Comparison of ENCODE assay signal across 19 cellular contexts in the genomic region with DNA sequence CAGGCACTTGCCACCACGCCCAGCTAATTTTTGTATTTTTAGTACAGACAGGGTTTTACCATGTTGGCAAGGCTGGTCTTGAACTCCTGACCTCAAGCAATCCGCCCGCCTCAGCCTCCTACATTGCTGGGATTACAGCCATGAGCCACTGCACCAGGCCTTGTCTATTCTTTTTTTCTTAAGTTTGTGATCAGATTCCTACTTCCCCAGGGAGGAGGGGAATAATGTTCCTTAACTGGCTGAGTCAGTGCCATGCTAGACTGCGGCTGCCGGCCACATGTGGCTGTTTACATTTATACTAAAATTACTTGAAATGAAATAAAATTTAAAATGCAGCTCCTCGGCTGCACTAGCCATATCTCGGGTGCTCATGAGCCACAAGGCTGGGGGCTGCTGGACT. TPM values are rescaled to one million over a fixed set of nuclear protein-coding genes. Genes with fewer than 3 reads are reported as not detected.
DNase-seq lines count a peak whose midpoint lies in the region; ATAC-seq and TF ChIP-seq lines count a peak whose summit lies in the region.
"Had no signal": no experiment of that assay in that cellular context is flagged by ENCODE, and none has a peak within 500 bp of the region (broad histone marks: within the 10 kb centered on the region; RNA-seq: fewer than 3 reads in every experiment).

No MANE protein-coding gene starts in this region.

- TF ChIP-seq EP300 in sigmoid colon (IDR thresholded peaks at IDR 0.05) = no peak

- H3K4me3 Mint-ChIP-seq in activated T-helper 2 cell treated with anti-CD3 and anti-CD28 coated beads, Interferon-gamma antibody, Interleukin-2, Interleukin-4, amounts not matched to agents 10 μg/mL and 5 μg/mL and 100 μg/mL, durations not matched to agents 14 hours and 24 hours and 36 hours (ENCODE audit: low read depth) = no peak overlapping the region
- H3K4me3 Mint-ChIP-seq: activated naive CD4-positive, alpha-beta T cell treated with anti-CD3 and anti-CD28 coated beads, Interleukin-2, amount 10 ng/mL, durations not matched to agents 7 days and 5 days; central memory CD8-positive, alpha-beta T cell; stimulated activated naive CD8-positive, alpha-beta T cell treated with anti-CD3 and anti-CD28 coated beads, Interleukin-15, amount 100 ng/mL, for 72 hours; T-helper 17 cell had no signal

- H3K27ac ChIP-seq in sigmoid colon = peak overlapping the region in 2 of 4 donors; percentile 45 to 75
- H3K27ac ChIP-seq: pancreas had no signal

- H3K4me3 ChIP-seq in foreskin fibroblast (ENCODE audit: low read depth in 1 of 2, low read length in 2 of 2) (no peak overlapping the region), sigmoid colon (no peak overlapping the region)
- H3K4me3 ChIP-seq: mucosa of descending colon, pancreas, spleen had no signal

- no peaks in the 10 kb centered on the region for H3K36me3 Mint-ChIP-seq in activated T-helper 2 cell treated with anti-CD3 and anti-CD28 coated beads, Interferon-gamma antibody, Interleukin-2, Interleukin-4, amounts not matched to agents 10 μg/mL and 5 μg/mL and 100 μg/mL, durations not matched to agents 14 hours and 24 hours and 36 hours (ENCODE audit: low read depth)
- H3K36me3 Mint-ChIP-seq: activated naive CD4-positive, alpha-beta T cell treated with anti-CD3 and anti-CD28 coated beads, Interleukin-2, amount 10 ng/mL, durations not matched to agents 7 days and 5 days had no signal

- H3K4me1 ChIP-seq in sigmoid colon = peaks cover 0 to 35% (median 20%) of the 10 kb centered on the region in 4 donors
- H3K4me1 ChIP-seq: Caco-2 had no signal

- H3K4me1 Mint-ChIP-seq in activated T-helper 2 cell treated with anti-CD3 and anti-CD28 coated beads, Interferon-gamma antibody, Interleukin-2, Interleukin-4, amounts not matched to agents 10 μg/mL and 5 μg/mL and 100 μg/mL, durations not matched to agents 14 hours and 24 hours and 36 hours (ENCODE audit: low read depth) = no peaks in the 10 kb centered on the region
- H3K4me1 Mint-ChIP-seq: central memory CD8-positive, alpha-beta T cell had no signal

- DNase-seq in GM04503 (ENCODE audit: low read depth) = peak; percentile 62
- DNase-seq in amniotic stem cell (lab: John Stamatoyannopoulos, UW) = peak; percentile 42
- peak; percentile 89 to 95 for DNase-seq in foreskin fibroblast
- no peak for DNase-seq in activated T-helper 2 cell treated with anti-CD3 and anti-CD28 coated beads, Interferon-gamma antibody, Interleukin-2, Interleukin-4, amounts not matched to agents 10 μg/mL and 5 μg/mL and 100 μg/mL, durations not matched to agents 14 hours and 24 hours and 36 hours (ENCODE audit: low spot score)
- DNase-seq in sigmoid colon = no peak
- DNase-seq in stimulated activated naive CD8-positive, alpha-beta T cell treated with anti-CD3 and anti-CD28 coated beads, Interleukin-15, Interleukin-2, amounts not matched to agents 100 U/mL and 50 U/mL, for 24 hours = no peak
- no peak for DNase-seq in NCI-H69 (lab: John Stamatoyannopoulos, UW)
- DNase-seq: activated naive CD4-positive, alpha-beta T cell treated with anti-CD3 and anti-CD28 coated beads, Interleukin-2, amount 10 ng/mL, durations not matched to agents 7 days and 5 days; Caco-2; hippocampal formation; mucosa of descending colon; NCI-H2081 treated with DMSO at 0.1 percent for 48 hours; NCI-H82; pancreas; RPMI8226; spleen; stimulated activated naive CD8-positive, alpha-beta T cell treated with anti-CD3 and anti-CD28 coated beads, Interleukin-15, amount 100 ng/mL, for 72 hours; T-helper 17 cell had no signal

- H3K9me3 Mint-ChIP-seq in activated T-helper 2 cell treated with anti-CD3 and anti-CD28 coated beads, Interferon-gamma antibody, Interleukin-2, Interleukin-4, amounts not matched to agents 10 μg/mL and 5 μg/mL and 100 μg/mL, durations not matched to agents 14 hours and 24 hours and 36 hours = no peaks in the 10 kb centered on the region
- H3K9me3 Mint-ChIP-seq: activated naive CD4-positive, alpha-beta T cell treated with anti-CD3 and anti-CD28 coated beads, Interleukin-2, amount 10 ng/mL, durations not matched to agents 7 days and 5 days; central memory CD8-positive, alpha-beta T cell; stimulated activated naive CD8-positive, alpha-beta T cell treated with anti-CD3 and anti-CD28 coated beads, Interleukin-15, amount 100 ng/mL, for 72 hours had no signal

- no peak for TF ChIP-seq POLR2A in sigmoid colon (IDR thresholded peaks at IDR 0.05)

- H3K27me3 Mint-ChIP-seq in activated T-helper 2 cell treated with anti-CD3 and anti-CD28 coated beads, Interferon-gamma antibody, Interleukin-2, Interleukin-4, amounts not matched to agents 10 μg/mL and 5 μg/mL and 100 μg/mL, durations not matched to agents 14 hours and 24 hours and 36 hours (ENCODE audit: low read depth) = peaks cover 6% of the 10 kb centered on the region
- H3K27me3 Mint-ChIP-seq: stimulated activated naive CD8-positive, alpha-beta T cell treated with anti-CD3 and anti-CD28 coated beads, Interleukin-15, amount 100 ng/mL, for 72 hours had no signal

- H3K9me3 ChIP-seq in sigmoid colon = no peaks in the 10 kb centered on the region
- H3K9me3 ChIP-seq: Caco-2, mucosa of descending colon, pancreas, spleen had no signal

- H3K27ac Mint-ChIP-seq in activated T-helper 2 cell treated with anti-CD3 and anti-CD28 coated beads, Interferon-gamma antibody, Interleukin-2, Interleukin-4, amounts not matched to agents 10 μg/mL and 5 μg/mL and 100 μg/mL, durations not matched to agents 14 hours and 24 hours and 36 hours = no peak overlapping the region
- H3K27ac Mint-ChIP-seq: activated naive CD4-positive, alpha-beta T cell treated with anti-CD3 and anti-CD28 coated beads, Interleukin-2, amount 10 ng/mL, durations not matched to agents 7 days and 5 days; stimulated activated naive CD8-positive, alpha-beta T cell treated with anti-CD3 and anti-CD28 coated beads, Interleukin-15, amount 100 ng/mL, for 72 hours; T-helper 17 cell had no signal

- H3K27me3 ChIP-seq in sigmoid colon = no peaks in the 10 kb centered on the region
- H3K27me3 ChIP-seq: pancreas, spleen had no signal

- no peak for ATAC-seq in stimulated activated naive CD8-positive, alpha-beta T cell treated with anti-CD3 and anti-CD28 coated beads, Interleukin-15, Interleukin-2, amounts not matched to agents 100 U/mL and 50 U/mL, for 24 hours
- ATAC-seq: mucosa of descending colon; pancreas; stimulated activated naive CD8-positive, alpha-beta T cell treated with anti-CD3 and anti-CD28 coated beads, Interleukin-15, amount 100 ng/mL, for 72 hours; T-helper 17 cell had no signal

- intact Hi-C loops in activated T-helper 2 cell treated with anti-CD3 and anti-CD28 coated beads, Interferon-gamma antibody, Interleukin-2, Interleukin-4, amounts not matched to agents 10 μg/mL and 5 μg/mL and 100 μg/mL, durations not matched to agents 14 hours and 24 hours and 36 hours (cut with micrococcal nuclease) = loop anchor here (10.0 kb wide), 1 partner anchor 56 kb away; a partner anchor contains a TSS
- intact Hi-C loops in sigmoid colon (cut with DNase I) = loop anchor here (5.0 kb wide), 1 partner anchor 54 kb away; no protein-coding TSS in a partner anchor

- no peak for TF ChIP-seq CTCF in foreskin fibroblast (IDR thresholded peaks at IDR 0.05; ENCODE audit: low read depth, low read length)
- no peak for TF ChIP-seq CTCF in sigmoid colon (IDR thresholded peaks at IDR 0.05)

- peaks cover 30 to 65% (median 44%) of the 10 kb centered on the region in 4 donors for H3K36me3 ChIP-seq in sigmoid colon

- WGBS in sigmoid colon, 2 donors = 74 to 86% methylated on average over 7 of the region's 7 CpGs

RNA-seq across cellular contexts. Expression of a gene that starts 27.8 kb away (rescaled TPM):
- 103 and 105 TPM in 2 replicates for total RNA-seq in activated T-helper 2 cell treated with anti-CD3 and anti-CD28 coated beads, Interferon-gamma antibody, Interleukin-2, Interleukin-4, amounts not matched to agents 10 μg/mL and 5 μg/mL and 100 μg/mL, durations not matched to agents 14 hours and 24 hours and 36 hours
- 10 to 100 TPM; 18.5 to 49.3 (median 35.9) TPM for total RNA-seq in sigmoid colon
- 10 to 100 TPM in 2 of 3 donors, 1 to 10 TPM in 1; 6.7 to 28.6 (median 13.8) TPM for polyA plus RNA-seq in sigmoid colon

RNA-seq across cellular contexts. Expression of a gene that starts 34.6 kb away (rescaled TPM):
- not detected in 2 replicates for total RNA-seq in activated T-helper 2 cell treated with anti-CD3 and anti-CD28 coated beads, Interferon-gamma antibody, Interleukin-2, Interleukin-4, amounts not matched to agents 10 μg/mL and 5 μg/mL and 100 μg/mL, durations not matched to agents 14 hours and 24 hours and 36 hours
- total RNA-seq in sigmoid colon = 10 to 100 TPM in 1 of 4 donors, 1 to 10 TPM in 3; 1.3 to 13.8 (median 2.3) TPM
- under 1 TPM in 1 of 3 donors, not detected in 2; 0.89 TPM for polyA plus RNA-seq in sigmoid colon

RNA-seq across cellular contexts. Expression of a gene that starts 56.8 kb away (rescaled TPM):
- 0.71 and 0.84 TPM in 2 replicates for total RNA-seq in activated T-helper 2 cell treated with anti-CD3 and anti-CD28 coated beads, Interferon-gamma antibody, Interleukin-2, Interleukin-4, amounts not matched to agents 10 μg/mL and 5 μg/mL and 100 μg/mL, durations not matched to agents 14 hours and 24 hours and 36 hours
- 100 to 1,000 TPM; 142 to 227 (median 151) TPM for total RNA-seq in sigmoid colon
- 10 to 100 TPM; 16.4 to 58.8 (median 47.4) TPM for polyA plus RNA-seq in sigmoid colon

Comparison
In these comparisons a context has a peak if more than half of its experiments do, and no peak if none do; other contexts are left out.
1. DNase-seq: peak in GM04503 (single experiment), amniotic stem cell (single experiment) and foreskin fibroblast (2 of 2); none in activated T-helper 2 cell treated with anti-CD3 and anti-CD28 coated beads, Interferon-gamma antibody, Interleukin-2, Interleukin-4, amounts not matched to agents 10 μg/mL and 5 μg/mL and 100 μg/mL, durations not matched to agents 14 hours and 24 hours and 36 hours (single experiment), sigmoid colon (single experiment), stimulated activated naive CD8-positive, alpha-beta T cell treated with anti-CD3 and anti-CD28 coated beads, Interleukin-15, Interleukin-2, amounts not matched to agents 100 U/mL and 50 U/mL, for 24 hours (single experiment) and NCI-H69 (single experiment).
2. RNA of a gene that starts 56.8 kb away (total RNA-seq): 142 to 227 TPM in sigmoid colon; 0.71 to 0.84 TPM in activated T-helper 2 cell treated with anti-CD3 and anti-CD28 coated beads, Interferon-gamma antibody, Interleukin-2, Interleukin-4, amounts not matched to agents 10 μg/mL and 5 μg/mL and 100 μg/mL, durations not matched to agents 14 hours and 24 hours and 36 hours; every median in the first group is over 10 times any median in the second.